In the genomic region with DNA sequence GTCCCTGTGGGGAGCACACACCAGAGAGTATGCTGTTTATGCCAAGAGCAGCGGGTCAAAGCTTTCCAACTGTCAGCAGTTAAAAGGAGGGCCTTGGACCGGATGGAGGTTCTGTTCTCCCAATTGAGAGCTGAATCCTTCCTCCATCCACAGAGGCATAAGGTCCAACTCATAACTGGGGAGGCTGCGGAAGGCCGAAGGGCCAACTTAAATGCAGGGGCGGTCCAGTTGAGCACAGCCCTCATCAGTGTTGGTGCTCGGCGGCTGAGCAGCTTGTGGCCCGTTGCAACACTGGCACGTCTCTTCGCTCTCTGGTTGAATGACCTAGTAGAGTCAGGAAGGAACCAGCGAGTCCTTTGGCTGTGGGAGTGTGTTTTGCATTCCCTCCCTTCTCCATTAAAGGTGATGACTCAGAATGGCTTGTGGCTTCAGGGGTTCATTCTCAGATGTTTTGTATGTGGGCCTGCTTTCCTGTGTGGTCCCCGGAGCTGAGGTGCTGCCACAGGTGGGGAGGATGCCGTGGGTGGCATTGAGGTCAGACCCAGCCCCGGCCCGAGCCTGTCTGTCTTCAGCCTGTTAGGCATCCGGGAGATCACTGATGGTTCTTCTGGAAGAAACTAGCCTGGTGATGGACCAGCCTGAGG, we compare ENCODE assay signal across 8 cellular contexts. TPM values are rescaled to one million over a fixed set of nuclear protein-coding genes. Genes with fewer than 3 reads are reported as not detected.
DNase-seq lines count a peak whose midpoint lies in the region; ATAC-seq lines count a peak whose summit lies in the region.

No MANE protein-coding gene starts in this region.

- no peaks in the 10 kb centered on the region for H3K36me3 ChIP-seq in SJCRH30

- H3K4me1 ChIP-seq in SJCRH30, result peaks cover 15% of the 10 kb centered on the region

- no peak overlapping the region for H3K4me3 ChIP-seq in SJCRH30

- DNase-seq in SJCRH30 (peak; percentile 49 to 50), GF-D8 (lab: John Stamatoyannopoulos, UW) (no peak), NCI-H526 treated with DMSO at 0.1 percent for 48 hours (lab: John Stamatoyannopoulos, UW) (no peak), HT-29 (ENCODE audit: low spot score) (no peak)
- DNase-seq in stimulated activated CD4-positive, alpha-beta T cell treated with anti-CD3 and anti-CD28 coated beads, Interleukin-1b, Interleukin-23, amount 100 ng/mL, for 4 hours (ENCODE audit: low read depth in 2 of 2), result peak; percentile 9 to 36

- ATAC-seq in GM21360 (IDR thresholded peaks at IDR 0.05; ENCODE audit: unreplicated experiment) (peak; percentile 82), HG03457 (IDR thresholded peaks at IDR 0.05; ENCODE audit: unreplicated experiment) (no peak)

- 0 out of 2 replicates have a peak, but pooled peaks cover 7% of the 10 kb centered on the region for H3K27me3 ChIP-seq in SJCRH30

- no peak overlapping the region for H3K27ac ChIP-seq in SJCRH30
- H3K27ac ChIP-seq in angular gyrus (ENCODE audit: low read depth, low read length), result peak overlapping the region; percentile 53

- no peaks in the 10 kb centered on the region for H3K9me3 ChIP-seq in SJCRH30 (replicated peaks)

RNA-seq across cellular contexts. Expression of gene DMBT1, which starts 44.8 kb away (rescaled TPM):
- 4.1 and 4.2 TPM in 2 replicates for total RNA-seq in SJCRH30 (2014; rRNA removed; shearing (Covaris generic))
- 0.38 and 0.39 TPM in 2 replicates for total RNA-seq in HT-29 (2014; rRNA removed; shearing (Covaris generic))

RNA-seq across cellular contexts. Expression of gene HTRA1, which starts 54.4 kb away (rescaled TPM):
- total RNA-seq in SJCRH30 (2014; rRNA removed; shearing (Covaris generic)), result 1.0 and 1.5 TPM in 2 replicates
- not detected in 2 replicates for total RNA-seq in HT-29 (2014; rRNA removed; shearing (Covaris generic))

Comparison
In these comparisons a context has a peak if more than half of its experiments do, and no peak if none do; other contexts are left out.
1. DNase-seq: peak in SJCRH30 (2 of 2) and stimulated activated CD4-positive, alpha-beta T cell treated with anti-CD3 and anti-CD28 coated beads, Interleukin-1b, Interleukin-23, amount 100 ng/mL, for 4 hours (2 of 2); none in GF-D8 (single experiment), NCI-H526 treated with DMSO at 0.1 percent for 48 hours (single experiment) and HT-29 (single experiment).